Comparison of ENCODE assay signal across 8 cellular contexts in the genomic region with DNA sequence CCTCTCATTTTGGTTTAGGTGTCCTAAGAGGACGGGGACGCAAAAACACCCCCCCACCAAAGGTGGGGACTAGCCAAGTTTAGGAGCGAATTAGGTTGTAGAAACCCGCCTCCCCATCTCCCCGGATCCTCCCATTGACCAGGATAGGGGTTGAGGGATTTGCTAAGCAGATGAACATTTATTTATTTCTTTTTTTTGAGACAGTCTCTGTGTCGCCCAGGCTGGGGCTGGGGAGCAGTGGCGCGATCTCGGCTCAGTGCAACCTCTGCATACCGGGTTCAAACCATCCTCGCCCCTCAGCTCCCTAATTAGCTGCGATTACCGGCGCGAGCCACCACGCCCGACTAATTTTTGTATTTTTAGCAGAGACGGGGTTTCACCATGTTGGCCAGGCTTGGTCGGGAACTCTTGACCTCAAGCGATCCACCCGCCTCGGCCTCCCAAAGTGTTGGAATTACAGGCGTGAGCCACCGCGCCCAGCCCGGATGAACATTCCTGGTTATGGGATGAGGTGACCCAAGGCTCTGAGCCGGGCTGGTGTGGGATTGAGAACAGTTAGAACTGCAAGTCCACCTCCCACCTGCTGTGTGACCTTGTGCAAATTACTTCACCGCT. TPM values are rescaled to one million over a fixed set of nuclear protein-coding genes. Genes with fewer than 3 reads are reported as not detected.
DNase-seq lines count a peak whose midpoint lies in the region; ATAC-seq and TF ChIP-seq lines count a peak whose summit lies in the region.

No MANE protein-coding gene starts in this region.

- no peak for ATAC-seq in activated T-cell treated with anti-CD3 and anti-CD28 coated beads, Interleukin-2, amount 50 U/mL, for 4 hours
- ATAC-seq in RWPE2 (ENCODE audit: low read depth): no peak
- no peak for ATAC-seq in GM21515 (IDR thresholded peaks at IDR 0.05; ENCODE audit: unreplicated experiment)
- ATAC-seq in HG03521 (IDR thresholded peaks at IDR 0.05; ENCODE audit: unreplicated experiment): no peak

- peak overlapping the region; percentile 69 for H3K27ac ChIP-seq in RWPE2 (ENCODE audit: poor library complexity, severe bottlenecking)

- H3K4me3 ChIP-seq in RWPE2 (ENCODE audit: severe bottlenecking): peak overlapping the region; percentile 77

- no peaks in the 10 kb centered on the region for H3K27me3 Mint-ChIP-seq in activated T-cell treated with anti-CD3 and anti-CD28 coated beads, Interleukin-2, amount 50 U/mL, for 4 hours (ENCODE audit: low read depth)
- H3K27me3 Mint-ChIP-seq in endothelial cell (ENCODE audit: unreplicated experiment): peaks cover 6% of the 10 kb centered on the region

- H3K4me3 Mint-ChIP-seq in activated T-cell treated with anti-CD3 and anti-CD28 coated beads, Interleukin-2, amount 50 U/mL, for 4 hours: peak overlapping the region; percentile 95
- peak overlapping the region; percentile 99 for H3K4me3 Mint-ChIP-seq in endothelial cell (ENCODE audit: unreplicated experiment)

- H3K36me3 ChIP-seq in RWPE2 (ENCODE audit: low read depth): peaks cover 42% of the 10 kb centered on the region

- H3K36me3 Mint-ChIP-seq in activated T-cell treated with anti-CD3 and anti-CD28 coated beads, Interleukin-2, amount 50 U/mL, for 4 hours (ENCODE audit: insufficient read depth): peaks cover 22% of the 10 kb centered on the region
- H3K36me3 Mint-ChIP-seq in endothelial cell (ENCODE audit: low read depth, unreplicated experiment): peaks cover 29% of the 10 kb centered on the region

- peaks cover 7% of the 10 kb centered on the region for H3K4me1 ChIP-seq in RWPE2 (ENCODE audit: insufficient read depth, poor library complexity, severe bottlenecking)

- no peaks in the 10 kb centered on the region for H3K9me3 Mint-ChIP-seq in activated T-cell treated with anti-CD3 and anti-CD28 coated beads, Interleukin-2, amount 50 U/mL, for 4 hours
- H3K9me3 Mint-ChIP-seq in endothelial cell (ENCODE audit: unreplicated experiment): no peaks in the 10 kb centered on the region

- TF ChIP-seq CTCF in RWPE2 (IDR thresholded peaks at IDR 0.05; ENCODE audit: poor library complexity, severe bottlenecking): no peak
- no peak for TF ChIP-seq CTCF in endothelial cell (IDR thresholded peaks at IDR 0.05; ENCODE audit: unreplicated experiment)

- no peaks in the 10 kb centered on the region for H3K9me3 ChIP-seq in RWPE2 (ENCODE audit: severe bottlenecking)

- no peak for DNase-seq in activated T-cell treated with anti-CD3 and anti-CD28 coated beads, Interleukin-2, amount 50 U/mL, for 4 hours
- no peak for DNase-seq in activated T-cell treated with anti-CD3 and anti-CD28 coated beads, Interleukin-2, amount 50 U/mL, for 1 hour
- DNase-seq in RWPE2 (ENCODE audit: low spot score): no peak
- DNase-seq in endothelial cell (ENCODE audit: low spot score): peak; percentile 19
- peak; percentile 67 for DNase-seq in myocyte (ENCODE audit: low read depth)
- DNase-seq in activated gamma-delta T cell treated with Interleukin-2 at 50 U/mL for 16 hours: no peak

- H3K27me3 ChIP-seq in RWPE2 (ENCODE audit: insufficient read depth, poor library complexity, severe bottlenecking): no peaks in the 10 kb centered on the region

- H3K27ac Mint-ChIP-seq in endothelial cell (ENCODE audit: unreplicated experiment): peak overlapping the region; percentile 100

- H3K4me1 Mint-ChIP-seq in activated T-cell treated with anti-CD3 and anti-CD28 coated beads, Interleukin-2, amount 50 U/mL, for 4 hours (ENCODE audit: low read depth): peaks cover 48% of the 10 kb centered on the region
- peaks cover 19% of the 10 kb centered on the region for H3K4me1 Mint-ChIP-seq in endothelial cell (ENCODE audit: unreplicated experiment)

RNA-seq across cellular contexts. Expression of a gene that starts 0.9 kb away (rescaled TPM):
- total RNA-seq in activated T-cell treated with anti-CD3 and anti-CD28 coated beads, Interleukin-2, amount 50 U/mL, for 4 hours: 100 to 1,000 TPM; 297 to 317 (median 310) TPM
- total RNA-seq in endothelial cell (ENCODE audit: unreplicated experiment) (302 TPM), myocyte (351 and 428 TPM in 2 replicates)
- polyA plus RNA-seq in myocyte (2012): 469 TPM

RNA-seq across cellular contexts. Expression of a gene that starts 19.4 kb away (rescaled TPM):
- 1 to 10 TPM; 2.0 to 4.3 (median 3.3) TPM for total RNA-seq in activated T-cell treated with anti-CD3 and anti-CD28 coated beads, Interleukin-2, amount 50 U/mL, for 4 hours
- total RNA-seq in endothelial cell (ENCODE audit: unreplicated experiment) (15.4 TPM), myocyte (4.5 and 4.8 TPM in 2 replicates)
- 4.2 TPM for polyA plus RNA-seq in myocyte (2012)

RNA-seq across cellular contexts. Expression of a gene that starts 51.0 kb away (rescaled TPM):
- 1 to 10 TPM; 7.1 to 8.7 (median 7.2) TPM for total RNA-seq in activated T-cell treated with anti-CD3 and anti-CD28 coated beads, Interleukin-2, amount 50 U/mL, for 4 hours
- 18.5 TPM for total RNA-seq in endothelial cell (ENCODE audit: unreplicated experiment)
- total RNA-seq in myocyte: 10.6 and 11.3 TPM in 2 replicates
- polyA plus RNA-seq in myocyte (2012): 5.1 TPM

Comparison
In these comparisons a context has a peak if more than half of its experiments do, and no peak if none do; other contexts are left out.
1. DNase-seq: peak in endothelial cell (single experiment) and myocyte (single experiment); none in activated T-cell treated with anti-CD3 and anti-CD28 coated beads, Interleukin-2, amount 50 U/mL, for 4 hours (single experiment), activated T-cell treated with anti-CD3 and anti-CD28 coated beads, Interleukin-2, amount 50 U/mL, for 1 hour (single experiment), RWPE2 (single experiment) and activated gamma-delta T cell treated with Interleukin-2 at 50 U/mL for 16 hours (single experiment).